17 cellular contexts compared by ENCODE assay signal in genomic region chr3:61806810-61807209, GRCh38.
"Had no signal": no experiment of that assay in that cellular context is flagged by ENCODE, and none has a peak within 500 bp of the region (broad histone marks: within the 10 kb centered on the region; RNA-seq: fewer than 3 reads in every experiment).

No MANE protein-coding gene starts in this region.

- H3K4me3 ChIP-seq: esophagus muscularis mucosa, gastroesophageal sphincter, lower lobe of right lung, upper lobe of right lung had no signal

- H3K27me3 ChIP-seq: esophagus muscularis mucosa, gastroesophageal sphincter, upper lobe of right lung had no signal

- H3K36me3 ChIP-seq: esophagus muscularis mucosa, gastroesophageal sphincter, lower lobe of right lung, upper lobe of right lung had no signal

- FAIRE-seq: bronchial epithelial cell, endothelial cell of umbilical vein had no signal

- H3K9me3 ChIP-seq: esophagus muscularis mucosa, gastroesophageal sphincter, lower lobe of right lung, upper lobe of right lung had no signal

- H3K27ac ChIP-seq: lower lobe of right lung, upper lobe of right lung had no signal

- DNase-seq: activated CD4-positive, alpha-beta T cell treated with anti-CD3 and anti-CD28 coated beads for 1 hour; activated effector memory CD4-positive, alpha-beta T cell treated with anti-CD3 and anti-CD28 coated beads, Interleukin-2, amount 50 U/mL, for 16 hours; activated naive CD4-positive, alpha-beta T cell treated with anti-CD3 and anti-CD28 coated beads, Interleukin-2, amount 50 U/mL, for 16 hours; activated T-cell treated with anti-CD3 and anti-CD28 coated beads, Interleukin-2, amount 50 U/mL, for 72 hours; effector CD8-positive, alpha-beta T cell; lower lobe of right lung; natural killer cell; nucleus accumbens; posterior cingulate gyrus; stimulated activated CD4-positive, alpha-beta T cell treated with anti-CD3 and anti-CD28 coated beads, Interleukin-2, amount 100 ng/mL, for 24 hours; stimulated activated naive CD8-positive, alpha-beta T cell treated with anti-CD3 and anti-CD28 coated beads, Interleukin-15, Interleukin-2, amounts not matched to agents 100 U/mL and 50 U/mL, for 24 hours; T-helper 17 cell; upper lobe of right lung had no signal
